ENCODE assay signal across 8 cellular contexts in the genomic region with DNA sequence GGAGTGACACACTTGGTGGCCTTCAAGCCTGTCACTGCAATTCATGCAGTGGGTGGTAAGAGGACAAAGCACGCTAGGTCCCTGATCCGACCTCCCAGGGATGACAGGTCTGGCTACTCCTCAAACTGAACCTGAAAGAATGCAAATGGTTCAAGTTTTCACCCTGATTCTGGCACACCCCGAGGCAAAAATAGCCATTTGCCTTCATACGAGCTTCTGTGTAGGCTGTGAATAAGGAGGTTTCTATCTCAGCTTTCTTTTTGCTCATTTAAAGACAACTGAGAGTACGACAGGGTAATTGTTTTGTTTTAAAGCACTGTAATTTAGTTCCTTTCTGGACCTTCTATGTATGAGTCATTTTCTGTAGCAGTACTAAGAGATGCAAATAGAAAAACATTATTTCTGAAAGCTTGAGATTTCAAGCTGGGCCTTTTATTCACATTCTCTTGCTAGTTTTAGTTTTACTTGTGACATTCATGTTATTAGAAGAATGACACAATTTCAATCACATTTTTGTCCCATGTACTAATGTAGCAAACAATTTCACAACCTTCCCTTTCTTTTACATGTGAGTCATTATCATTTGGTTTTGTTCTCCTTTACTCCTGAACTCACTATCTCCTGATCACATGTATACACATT. TPM values are rescaled to one million over a fixed set of nuclear protein-coding genes. Genes with fewer than 3 reads are reported as not detected.
DNase-seq lines count a peak whose midpoint lies in the region; ATAC-seq lines count a peak whose summit lies in the region.

No MANE protein-coding gene starts in this region.

- peak overlapping the region; percentile 97 for H3K4me2 ChIP-seq in GM23248 (ENCODE audit: unreplicated experiment)

- no peaks in the 10 kb centered on the region for H4K20me1 ChIP-seq in GM23248 (ENCODE audit: insufficient read depth)

- peaks cover 21% of the 10 kb centered on the region for H3K4me1 ChIP-seq in GM23248 (ENCODE audit: insufficient read depth)

- DNase-seq in GM23248: peak; percentile 82
- peak; percentile 55 for DNase-seq in NCI-H69 (lab: John Stamatoyannopoulos, UW)
- peak; percentile 82 for DNase-seq in iris pigment epithelial cell (ENCODE audit: low read depth)
- no peak for DNase-seq in RKO (ENCODE audit: low spot score)
- no peak for DNase-seq in NCI-H1694 treated with DMSO at 0.1 percent for 48 hours (lab: John Stamatoyannopoulos, UW)
- DNase-seq in globus pallidus (ENCODE audit: low spot score): no peak

- H2AFZ ChIP-seq in GM23248: peak overlapping the region; percentile 64

- in situ Hi-C loops in GM23248 (cut with MboI): loop anchor here (10.0 to 25.0 kb wide), 2 partner anchors 168 to 411 kb away; no protein-coding TSS in a partner anchor

- no peaks in the 10 kb centered on the region for H3K36me3 ChIP-seq in GM23248 (ENCODE audit: low read depth)

- H3K9me3 ChIP-seq in GM23248 (ENCODE audit: low read depth): no peaks in the 10 kb centered on the region

- H3K9me2 ChIP-seq in GM23248 (ENCODE audit: insufficient read depth): no peaks in the 10 kb centered on the region

- H3K27me3 ChIP-seq in GM23248 (replicated peaks; ENCODE audit: insufficient read depth): no peaks in the 10 kb centered on the region

- 2 to 7% methylated on average over 5 of the region's 5 CpGs for WGBS in GM23248 (ENCODE audit: low coverage in 1 of 2, low lambda C conversion rate in 2 of 2, missing lambda C conversion rate in 2 of 2), 2 experiments

- peak overlapping the region; percentile 55 for H3K4me3 ChIP-seq in GM23248

- peak overlapping the region; percentile 60 for H3K27ac ChIP-seq in GM23248

- peak overlapping the region; percentile 52 for H3K9ac ChIP-seq in GM23248

- no peaks in the 10 kb centered on the region for H3K79me2 ChIP-seq in GM23248 (ENCODE audit: insufficient read depth)

- H3F3A ChIP-seq in GM23248 (ENCODE audit: insufficient read depth): peaks cover 19% of the 10 kb centered on the region

- peak; percentile 94 for ATAC-seq in GM18520 (IDR thresholded peaks at IDR 0.05; ENCODE audit: unreplicated experiment)
- ATAC-seq in esophagus mucosa: no peak

RNA-seq across cellular contexts. Expression of a gene that starts 56.6 kb away (rescaled TPM):
- total RNA-seq in GM23248 (2014; rRNA removed; shearing (Covaris generic)): 8.5 and 12.2 TPM in 2 replicates
- polyA plus RNA-seq in GM23248 (2016; fragmentation: Nextera tagmentation; extraction: Ambion mirVana): 16.5 and 16.6 TPM in 2 replicates
- 9.7 TPM for total RNA-seq in esophagus mucosa

Comparison
In these comparisons a context has a peak if more than half of its experiments do, and no peak if none do; other contexts are left out.
1. DNase-seq: peak in GM23248 (single experiment), NCI-H69 (single experiment) and iris pigment epithelial cell (single experiment); none in RKO (single experiment), NCI-H1694 treated with DMSO at 0.1 percent for 48 hours (single experiment) and globus pallidus (single experiment).